In the genomic region with DNA sequence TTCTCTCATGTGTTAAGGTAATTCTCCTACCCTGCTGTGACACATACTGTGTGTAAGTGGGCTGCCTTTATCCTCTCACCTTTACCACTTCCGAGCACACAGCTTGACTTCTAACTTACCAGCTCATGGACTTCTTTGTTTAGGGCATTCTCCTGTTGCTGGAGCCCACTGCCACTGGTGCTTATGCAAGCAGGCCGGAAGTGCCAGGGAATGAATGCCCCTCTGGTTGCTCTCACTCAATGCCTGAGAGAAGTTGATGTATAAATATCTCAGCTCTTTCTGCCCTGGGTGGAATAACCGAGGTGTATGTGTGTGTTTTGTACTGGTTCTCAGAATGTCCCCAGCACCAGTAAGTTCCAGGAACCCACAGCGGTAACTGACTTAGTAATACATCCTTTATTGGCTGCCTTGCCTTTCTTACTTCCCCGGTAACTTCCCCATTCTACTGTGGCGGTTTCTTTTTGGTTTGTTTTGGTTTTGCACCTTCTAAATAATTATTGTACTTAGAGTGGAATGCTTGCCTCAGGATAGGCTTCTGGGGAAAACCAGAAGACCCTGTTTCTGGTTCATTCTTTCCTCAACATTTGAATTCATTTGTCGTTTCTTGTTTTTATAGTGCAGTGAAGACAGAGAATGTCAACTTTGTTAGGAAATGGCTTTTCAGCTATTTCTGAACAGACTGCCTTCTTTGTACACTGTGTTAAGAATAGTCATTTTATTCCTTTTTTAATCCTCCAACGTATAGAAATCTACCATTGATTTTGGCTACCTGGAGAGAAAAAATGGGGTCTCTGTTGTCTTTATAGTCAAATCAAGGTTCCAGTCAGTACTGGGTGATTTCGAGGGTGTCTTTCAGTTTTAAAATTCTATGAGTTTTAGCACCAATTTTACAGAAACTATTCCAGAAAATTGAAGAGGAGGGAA, we compare ENCODE assay signal across 8 cellular contexts. TPM values are rescaled to one million over a fixed set of nuclear protein-coding genes. Genes with fewer than 3 reads are reported as not detected.
A peak's percentile ranks its signal among the peaks of the same experiment; 100 is the strongest.
DNase-seq lines count a peak whose midpoint lies in the region; ATAC-seq and TF ChIP-seq lines count a peak whose summit lies in the region.

No MANE protein-coding gene starts in this region.

- ATAC-seq in GM18511 (IDR thresholded peaks at IDR 0.05; ENCODE audit: unreplicated experiment) (peak; percentile 95), HG02588 (IDR thresholded peaks at IDR 0.05; ENCODE audit: unreplicated experiment) (peak; percentile 96), left colon (peak; percentile 47)
- peak; percentile 96 for ATAC-seq in stimulated activated naive CD8-positive, alpha-beta T cell treated with anti-CD3 and anti-CD28 coated beads, Interleukin-15, amount 100 ng/mL, for 72 hours

- H3K9me3 Mint-ChIP-seq in stimulated activated naive CD8-positive, alpha-beta T cell treated with anti-CD3 and anti-CD28 coated beads, Interleukin-15, amount 100 ng/mL, for 72 hours: no peaks in the 10 kb centered on the region

- peak overlapping the region; percentile 93 to 98 for H3K27ac Mint-ChIP-seq in stimulated activated naive CD8-positive, alpha-beta T cell treated with anti-CD3 and anti-CD28 coated beads, Interleukin-15, amount 100 ng/mL, for 72 hours

- H3K4me3 ChIP-seq in NB4 (ENCODE audit: low read depth, low read length): peak overlapping the region; percentile 60

- no peak for TF ChIP-seq CTCF in NB4 (IDR thresholded peaks at IDR 0.05; ENCODE audit: low read depth, low read length)

- no peaks in the 10 kb centered on the region for H3K27me3 Mint-ChIP-seq in stimulated activated naive CD8-positive, alpha-beta T cell treated with anti-CD3 and anti-CD28 coated beads, Interleukin-15, amount 100 ng/mL, for 72 hours

- DNase-seq in NB4 (ENCODE audit: low read depth): peak; percentile 77
- peak; percentile 0 to 12 (median 12) for DNase-seq in activated CD8-positive, alpha-beta memory T cell treated with anti-CD3 and anti-CD28 coated beads for 48 hours (ENCODE audit: low read depth in 2 of 3, low spot score in 2 of 3)
- no peak for DNase-seq in left colon
- DNase-seq in stimulated activated naive CD8-positive, alpha-beta T cell treated with anti-CD3 and anti-CD28 coated beads, Interleukin-15, amount 100 ng/mL, for 72 hours: peak; percentile 56 to 68
- DNase-seq in DMS 273 (lab: John Stamatoyannopoulos, UW; ENCODE audit: unreplicated experiment): no peak
- no peak for DNase-seq in retina

- intact Hi-C loops in left colon (cut with DNase I, micrococcal nuclease): no loop called here

- no peak for TF ChIP-seq POLR2A in NB4 (IDR thresholded peaks at IDR 0.05; ENCODE audit: extremely low read depth, insufficient read length)

- peak overlapping the region; percentile 85 to 89 for H3K4me3 Mint-ChIP-seq in stimulated activated naive CD8-positive, alpha-beta T cell treated with anti-CD3 and anti-CD28 coated beads, Interleukin-15, amount 100 ng/mL, for 72 hours

- peaks cover 16% of the 10 kb centered on the region for H3K4me1 Mint-ChIP-seq in stimulated activated naive CD8-positive, alpha-beta T cell treated with anti-CD3 and anti-CD28 coated beads, Interleukin-15, amount 100 ng/mL, for 72 hours

RNA-seq across cellular contexts. Expression of gene CXorf58, which starts 45.4 kb away (rescaled TPM):
- total RNA-seq in left colon: not detected

RNA-seq across cellular contexts. Expression of gene APOO, which starts 45.5 kb away (rescaled TPM):
- 10 to 100 TPM; 31.4 to 31.7 TPM for total RNA-seq in left colon

Comparison
In these comparisons a context has a peak if more than half of its experiments do, and no peak if none do; other contexts are left out.
1. DNase-seq: peak in NB4 (single experiment), activated CD8-positive, alpha-beta memory T cell treated with anti-CD3 and anti-CD28 coated beads for 48 hours (3 of 3) and stimulated activated naive CD8-positive, alpha-beta T cell treated with anti-CD3 and anti-CD28 coated beads, Interleukin-15, amount 100 ng/mL, for 72 hours (2 of 2); none in left colon (0 of 2), DMS 273 (single experiment) and retina (single experiment).
2. Peak in every context shown above with its lines, with median percentiles within 50 percentile points of each other: ATAC-seq.